In genomic region chr5:173420108-173420507, GRCh38 we compare ENCODE assay signal across 16 cellular contexts.
DNase-seq lines count a peak whose midpoint lies in the region; ATAC-seq and TF ChIP-seq lines count a peak whose summit lies in the region.
"Had no signal": no experiment of that assay in that cellular context is flagged by ENCODE, and none has a peak within 500 bp of the region (broad histone marks: within the 10 kb centered on the region; RNA-seq: fewer than 3 reads in every experiment).

No MANE protein-coding gene starts in this region.

- H3K4me2 ChIP-seq in PC-3 (ENCODE audit: low read length): peak overlapping the region; percentile 43

- 31 to 33% methylated on average over 1 to 7 of the region's 11 CpGs for WGBS in gastroesophageal sphincter (ENCODE audit: low coverage in 1 of 2), 2 donors

- TF ChIP-seq EP300 in gastroesophageal sphincter (IDR thresholded peaks at IDR 0.05): no peak

- H3K9ac ChIP-seq in PC-3 (ENCODE audit: low read length) (peak overlapping the region; percentile 32; the same call in 1 of the 2 replicates), stomach smooth muscle (ENCODE audit: low read length in 2 of 2) (peak overlapping the region in 1 of 2 donors; percentile 32)

- H3K27me3 ChIP-seq in PC-3 (ENCODE audit: low read length) (no peaks in the 10 kb centered on the region), gastroesophageal sphincter (no peaks in the 10 kb centered on the region), stomach smooth muscle (ENCODE audit: control insufficient read depth in 1 of 2, insufficient read depth in 2 of 2, low read length in 2 of 2) (no peaks in the 10 kb centered on the region), WERI-Rb-1 (ENCODE audit: insufficient read depth, low read depth, severe bottlenecking) (peaks cover 81% of the 10 kb centered on the region)
- H3K27me3 ChIP-seq in effector memory CD4-positive, alpha-beta T cell (replicated peaks; ENCODE audit: control insufficient read depth, insufficient read depth, low read length, poor library complexity, severe bottlenecking): no peaks in the 10 kb centered on the region

- H3K36me3 ChIP-seq in PC-3 (ENCODE audit: low read depth, low read length): no peaks in the 10 kb centered on the region
- no peaks in the 10 kb centered on the region for H3K36me3 ChIP-seq in gastroesophageal sphincter
- H3K36me3 ChIP-seq in stomach smooth muscle (ENCODE audit: control insufficient read depth in 2 of 2, insufficient read depth in 2 of 2, low read length in 2 of 2): no peaks in the 10 kb centered on the region
- no peaks in the 10 kb centered on the region for H3K36me3 ChIP-seq in WERI-Rb-1
- H3K36me3 ChIP-seq in effector memory CD4-positive, alpha-beta T cell (ENCODE audit: control insufficient read depth, insufficient read depth, low read length): no peaks in the 10 kb centered on the region
- H3K36me3 ChIP-seq: HAP-1 had no signal

- TF ChIP-seq CTCF in PC-3 (conservative IDR thresholded peaks at IDR 0.05; ENCODE audit: low read depth, low read length): no peak
- TF ChIP-seq CTCF in gastroesophageal sphincter (IDR thresholded peaks at IDR 0.05): no peak
- no peak for TF ChIP-seq CTCF in WERI-Rb-1 (IDR thresholded peaks at IDR 0.05; ENCODE audit: low read depth, low read length)

- POLR2A ChIA-PET in PC-3 (lab: Charles Lee; ENCODE audit: unreplicated experiment): no interaction called here

- BruUV-seq in PC-3 (replicated peaks; lab: Mats Ljungman, UMichigan): no TSS peak

- DNase-seq in NCI-H2196 (lab: John Stamatoyannopoulos, UW; ENCODE audit: unreplicated experiment) (peak; percentile 47), NCI-H2196 treated with DMSO at 0.1 percent for 48 hours (lab: John Stamatoyannopoulos, UW; ENCODE audit: unreplicated experiment) (no peak), PC-3 (peak; percentile 78), WERI-Rb-1 (no peak)
- no peak for DNase-seq in effector memory CD4-positive, alpha-beta T cell
- DNase-seq: activated T-cell treated with anti-CD3 and anti-CD28 coated beads, Interleukin-2, amount 50 U/mL, for 1 hour; nephron progenitor cell; right cardiac atrium; stimulated activated CD4-positive, alpha-beta T cell treated with anti-CD3 and anti-CD28 coated beads, Interleukin-4, amount 100 ng/mL, for 1 hour; stimulated activated CD8-positive, alpha-beta memory T cell treated with anti-CD3 and anti-CD28 coated beads, Interleukin-4, amount 100 ng/mL, for 48 hours had no signal

- H3F3A ChIP-seq in PC-3 (ENCODE audit: low read length, unreplicated experiment): no peaks in the 10 kb centered on the region

- H3K79me2 ChIP-seq in PC-3 (ENCODE audit: low read length): no peaks in the 10 kb centered on the region

- no peaks in the 10 kb centered on the region for H3K9me2 ChIP-seq in PC-3 (replicated peaks; ENCODE audit: low read length)

- CTCF ChIA-PET in PC-3 (lab: Charles Lee): interaction anchor here (1.0 kb wide), 1 partner anchor 91 kb away, joined by 6 read pairs; no protein-coding TSS in a partner anchor

- no peaks in the 10 kb centered on the region for H4K20me1 ChIP-seq in PC-3 (ENCODE audit: low read length)

- peak overlapping the region; percentile 71 for H2AFZ ChIP-seq in PC-3 (ENCODE audit: low read length)

- ATAC-seq in PC-3 (peak; percentile 97), gastroesophageal sphincter (no peak), HG02870 (IDR thresholded peaks at IDR 0.05; ENCODE audit: unreplicated experiment) (no peak)
- ATAC-seq: HepG2, right cardiac atrium had no signal

- H3K4me1 ChIP-seq in PC-3 (ENCODE audit: insufficient read depth, low read length): peaks cover 10% of the 10 kb centered on the region
- peaks cover 0 to 9% (median 0%) of the 10 kb centered on the region in 3 donors for H3K4me1 ChIP-seq in gastroesophageal sphincter
- H3K4me1 ChIP-seq in stomach smooth muscle (ENCODE audit: control insufficient read depth, insufficient read depth, low read length): peaks cover 10% of the 10 kb centered on the region
- H3K4me1 ChIP-seq in effector memory CD4-positive, alpha-beta T cell (ENCODE audit: control insufficient read depth, insufficient read depth, low read length, poor library complexity, severe bottlenecking): no peaks in the 10 kb centered on the region
- H3K4me1 ChIP-seq: HAP-1 had no signal

- no peak for TF ChIP-seq POLR2A in gastroesophageal sphincter (IDR thresholded peaks at IDR 0.05)

- H3K9me3 ChIP-seq in PC-3 (ENCODE audit: low read length): no peaks in the 10 kb centered on the region
- H3K9me3 ChIP-seq in gastroesophageal sphincter: peaks cover 0 to 24% (median 0%) of the 10 kb centered on the region in 3 donors
- H3K9me3 ChIP-seq in stomach smooth muscle (ENCODE audit: control insufficient read depth in 2 of 2, low read length in 2 of 2): peaks cover 8 to 12% of the 10 kb centered on the region in 2 donors
- H3K9me3 ChIP-seq in WERI-Rb-1 (ENCODE audit: severe bottlenecking): peaks cover 7% of the 10 kb centered on the region
- H3K9me3 ChIP-seq in effector memory CD4-positive, alpha-beta T cell (ENCODE audit: control insufficient read depth, low read length): no peaks in the 10 kb centered on the region
- H3K9me3 ChIP-seq: HAP-1 had no signal

- H3K4me3 ChIP-seq in PC-3 (ENCODE audit: low read length) (no peak overlapping the region), gastroesophageal sphincter (no peak overlapping the region), stomach smooth muscle (ENCODE audit: low read length in 2 of 2) (peak overlapping the region in 1 of 2 donors; percentile 44), WERI-Rb-1 (ENCODE audit: low read depth, low read length) (no peak overlapping the region)
- no peak overlapping the region for H3K4me3 ChIP-seq in effector memory CD4-positive, alpha-beta T cell (ENCODE audit: insufficient read depth, low read depth, low read length, poor library complexity, severe bottlenecking)
- H3K4me3 ChIP-seq: HAP-1, SK-N-MC had no signal

- H3K27ac ChIP-seq in PC-3 (ENCODE audit: low read length) (peak overlapping the region; percentile 46), gastroesophageal sphincter (peak overlapping the region in 3 of 4 donors; percentile 66 to 74 (median 73)), stomach smooth muscle (ENCODE audit: low read length) (peak overlapping the region; percentile 69), WERI-Rb-1 (no peak overlapping the region)
- H3K27ac ChIP-seq in effector memory CD4-positive, alpha-beta T cell (ENCODE audit: insufficient read depth, low read length, poor library complexity, severe bottlenecking): no peak overlapping the region
- H3K27ac ChIP-seq: SK-N-MC had no signal

- intact Hi-C loops in PC-3 (cut with micrococcal nuclease): loop anchor here (2.0 kb wide), 1 partner anchor 35 kb away; no protein-coding TSS in a partner anchor

Comparison
In these comparisons a context has a peak if more than half of its experiments do, and no peak if none do; other contexts are left out.
1. DNase-seq: peak in NCI-H2196 (single experiment) and PC-3 (single experiment); none in NCI-H2196 treated with DMSO at 0.1 percent for 48 hours (single experiment), WERI-Rb-1 (single experiment) and effector memory CD4-positive, alpha-beta T cell (0 of 3).
2. H3K27ac ChIP-seq: peak in PC-3 (single experiment), gastroesophageal sphincter (3 of 4) and stomach smooth muscle (single experiment); none in WERI-Rb-1 (single experiment) and effector memory CD4-positive, alpha-beta T cell (single experiment).